Comparison of ENCODE assay signal across 11 cellular contexts in genomic region chr2:237705225-237705524, GRCh38.
DNase-seq lines count a peak whose midpoint lies in the region; ATAC-seq and TF ChIP-seq lines count a peak whose summit lies in the region.
"Had no signal": no experiment of that assay in that cellular context is flagged by ENCODE, and none has a peak within 500 bp of the region (broad histone marks: within the 10 kb centered on the region; RNA-seq: fewer than 3 reads in every experiment).

No MANE protein-coding gene starts in this region.

- H3K23ac ChIP-seq in mesenchymal stem cell (ENCODE audit: low read length in 2 of 2) = no peak overlapping the region

- no peak overlapping the region for H3K4me2 ChIP-seq in mesenchymal stem cell (ENCODE audit: low read length, poor library complexity, severe bottlenecking)
- H3K4me2 ChIP-seq: PC-9 had no signal

- intact Hi-C loops in right cardiac atrium (cut with DNase I) = no loop called here
- intact Hi-C loops in aorta (cut with DNase I) = no loop called here

- H3K18ac ChIP-seq in mesenchymal stem cell (ENCODE audit: low read depth in 1 of 2, low read length in 2 of 2) = peak overlapping the region in 1 of 2 experiments; percentile 74

- H2AK5ac ChIP-seq in mesenchymal stem cell (ENCODE audit: low read length, severe bottlenecking) = no peak overlapping the region

- DNase-seq in right atrium auricular region (ENCODE audit: low spot score) (no peak), right cardiac atrium (no peak), amniotic epithelial cell (ENCODE audit: low read depth) (peak; percentile 89), mesenchymal stem cell (peak; percentile 46), aorta (no peak), NCI-H146 treated with DMSO at 0.1 percent for 48 hours (lab: John Stamatoyannopoulos, UW; ENCODE audit: unreplicated experiment) (no peak), cerebellum (ENCODE audit: low spot score) (no peak), G401 (ENCODE audit: low spot score) (no peak)
- DNase-seq: NCI-H1436 treated with DMSO at 0.1 percent for 48 hours, PC-9 had no signal

- H2BK15ac ChIP-seq in mesenchymal stem cell (ENCODE audit: low read depth, poor library complexity, severe bottlenecking) = no peak overlapping the region

- H3K27ac ChIP-seq in right atrium auricular region (peak overlapping the region; percentile 80 to 84), right cardiac atrium (ENCODE audit: low read length) (no peak overlapping the region), mesenchymal stem cell (ENCODE audit: low read length, poor library complexity, severe bottlenecking) (peak overlapping the region; percentile 13), aorta (ENCODE audit: low read depth in 1 of 2, low read length in 2 of 2) (peak overlapping the region; percentile 20 to 84)
- H3K27ac ChIP-seq: PC-9 had no signal

- no peak overlapping the region for H2BK12ac ChIP-seq in mesenchymal stem cell (ENCODE audit: low read length in 2 of 2)

- H3K9me3 ChIP-seq in right atrium auricular region = no peaks in the 10 kb centered on the region
- no peaks in the 10 kb centered on the region for H3K9me3 ChIP-seq in right cardiac atrium (ENCODE audit: control insufficient read depth, low read length)
- H3K9me3 ChIP-seq in mesenchymal stem cell (ENCODE audit: control insufficient read depth, low read length) = no peaks in the 10 kb centered on the region
- H3K9me3 ChIP-seq in aorta (ENCODE audit: control insufficient read depth, low read length) = no peaks in the 10 kb centered on the region

- in situ Hi-C loops in G401 (cut with HindIII; ENCODE audit: low sequenced_read_pairs) = no loop called here

- 79% methylated on average over 5 of the region's 5 CpGs for WGBS in right cardiac atrium
- 87% methylated on average over 5 of the region's 5 CpGs for WGBS in mesenchymal stem cell
- WGBS in aorta, 2 donors = 68 to 70% methylated on average over 5 of the region's 5 CpGs

- no peak for ATAC-seq in right cardiac atrium
- no peak for ATAC-seq in aorta (ENCODE audit: low FRiP score)
- ATAC-seq: WTC11 had no signal

- H3K4me3 ChIP-seq in right atrium auricular region = no peak overlapping the region
- H3K4me3 ChIP-seq in right cardiac atrium (ENCODE audit: low read length) = no peak overlapping the region
- H3K4me3 ChIP-seq in mesenchymal stem cell (ENCODE audit: insufficient read depth in 1 of 2, low read depth in 1 of 2, low read length in 2 of 2) = no peak overlapping the region
- no peak overlapping the region for H3K4me3 ChIP-seq in aorta (ENCODE audit: low read length in 2 of 2)
- H3K4me3 ChIP-seq: PC-9 had no signal

- peaks cover 18% of the 10 kb centered on the region for H3K79me1 ChIP-seq in mesenchymal stem cell (replicated peaks; ENCODE audit: low read length, poor library complexity, severe bottlenecking)

- H3K9ac ChIP-seq in mesenchymal stem cell (ENCODE audit: low read length) = no peak overlapping the region

- no peak overlapping the region for H4K91ac ChIP-seq in mesenchymal stem cell (ENCODE audit: low read length)

- no peak overlapping the region for H3K14ac ChIP-seq in mesenchymal stem cell (ENCODE audit: low read length in 2 of 2)

- H3K4ac ChIP-seq in mesenchymal stem cell (ENCODE audit: low read depth in 1 of 2, low read length in 2 of 2) = peak overlapping the region in 1 of 2 experiments; percentile 57

- H3K27me3 ChIP-seq in right atrium auricular region (no peaks in the 10 kb centered on the region), right cardiac atrium (ENCODE audit: control insufficient read depth, insufficient read depth) (no peaks in the 10 kb centered on the region), mesenchymal stem cell (ENCODE audit: control insufficient read depth in 1 of 2, insufficient read depth in 1 of 2, low read length in 2 of 2) (no peaks in the 10 kb centered on the region), aorta (ENCODE audit: control insufficient read depth in 1 of 2, insufficient read depth in 2 of 2, low read length in 1 of 2) (no peaks in the 10 kb centered on the region)

- H3K36me3 ChIP-seq in right atrium auricular region (peaks cover 22% of the 10 kb centered on the region), mesenchymal stem cell (ENCODE audit: control insufficient read depth in 1 of 2, insufficient read depth in 2 of 2, low read depth in 1 of 2, low read length in 2 of 2) (peaks cover 9 to 16% of the 10 kb centered on the region in 2 experiments), aorta (ENCODE audit: control insufficient read depth in 1 of 2, insufficient read depth in 2 of 2, low read length in 1 of 2) (peaks cover 0 to 3% of the 10 kb centered on the region in 2 donors)

- H3K4me1 ChIP-seq in right atrium auricular region = peaks cover 4 to 91% of the 10 kb centered on the region in 2 donors
- H3K4me1 ChIP-seq in right cardiac atrium (ENCODE audit: control insufficient read depth, insufficient read depth, low read length) = peaks cover 47% of the 10 kb centered on the region
- H3K4me1 ChIP-seq in mesenchymal stem cell (ENCODE audit: control insufficient read depth, insufficient read depth, low read depth, low read length) = peaks cover 46% of the 10 kb centered on the region
- H3K4me1 ChIP-seq in aorta (ENCODE audit: control insufficient read depth in 1 of 2, insufficient read depth in 2 of 2, low read length in 2 of 2) = peaks cover 2 to 17% of the 10 kb centered on the region in 2 donors

- no peak overlapping the region for H2BK120ac ChIP-seq in mesenchymal stem cell (ENCODE audit: low read depth, low read length)

- TF ChIP-seq CTCF in right atrium auricular region (IDR thresholded peaks at IDR 0.05) = no peak

- no peak overlapping the region for H2BK5ac ChIP-seq in mesenchymal stem cell (ENCODE audit: low read depth, low read length, poor library complexity, severe bottlenecking)

- H4K8ac ChIP-seq in mesenchymal stem cell (ENCODE audit: low read length) = no peak overlapping the region

- no peak overlapping the region for H2AFZ ChIP-seq in mesenchymal stem cell (ENCODE audit: low read depth, low read length)
- H2AFZ ChIP-seq: PC-9 had no signal

Comparison
In these comparisons a context has a peak if more than half of its experiments do, and no peak if none do; other contexts are left out.
1. DNase-seq: peak in amniotic epithelial cell (single experiment) and mesenchymal stem cell (single experiment); none in right atrium auricular region (single experiment), right cardiac atrium (0 of 3), aorta (0 of 2), NCI-H146 treated with DMSO at 0.1 percent for 48 hours (single experiment), cerebellum (single experiment) and G401 (single experiment).